8 cellular contexts compared by ENCODE assay signal in the genomic region with DNA sequence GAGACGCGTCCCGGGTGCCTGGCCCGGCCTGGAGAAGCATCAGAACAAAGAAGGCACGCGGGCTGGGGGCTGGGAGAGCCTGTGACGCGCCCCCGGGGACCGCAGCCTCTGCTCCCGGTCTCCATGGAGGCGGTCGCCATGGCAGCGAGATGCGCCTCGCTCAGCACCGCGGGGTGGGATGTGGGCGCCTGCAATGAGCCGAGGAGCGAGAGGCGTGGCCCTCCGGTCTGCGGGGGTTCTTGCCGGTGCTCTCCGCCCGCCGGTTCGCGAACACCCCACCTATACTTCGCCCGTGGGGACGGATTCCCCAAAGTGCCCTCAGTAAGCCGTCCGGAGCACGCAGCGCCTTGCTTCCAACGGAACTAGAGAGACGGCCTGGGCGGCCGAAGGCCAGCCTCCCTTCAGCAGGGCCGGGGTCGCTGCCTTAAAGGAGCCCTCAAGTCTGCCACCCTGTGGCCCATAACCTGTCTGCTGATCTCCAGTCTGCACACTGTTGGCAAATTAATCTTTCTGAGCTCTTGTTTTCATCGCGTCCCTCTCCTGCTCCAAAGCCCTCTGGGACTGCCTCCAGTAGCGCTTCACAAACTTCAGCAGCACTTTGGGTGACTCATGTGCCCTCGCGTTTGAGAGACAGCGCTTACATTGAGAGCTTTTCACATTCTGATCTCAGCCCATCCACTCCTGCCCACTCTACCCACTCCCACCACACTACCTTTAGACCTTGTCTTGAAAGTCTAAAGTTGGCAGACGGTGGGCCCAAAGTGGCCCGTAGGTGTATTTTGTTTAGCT. TPM values are rescaled to one million over a fixed set of nuclear protein-coding genes. Genes with fewer than 3 reads are reported as not detected.
DNase-seq lines count a peak whose midpoint lies in the region; ATAC-seq and TF ChIP-seq lines count a peak whose summit lies in the region.

No MANE protein-coding gene starts in this region.

- H3K4me3 ChIP-seq in choroid plexus epithelial cell (ENCODE audit: low read depth, low read length) = peak overlapping the region; percentile 69

- ATAC-seq in GM18502 (IDR thresholded peaks at IDR 0.05; ENCODE audit: poor library complexity, unreplicated experiment) = peak; percentile 35
- ATAC-seq in HG03066 (IDR thresholded peaks at IDR 0.05; ENCODE audit: low read depth, unreplicated experiment) = peak; percentile 40

- peak; percentile 61 for TF ChIP-seq CTCF in choroid plexus epithelial cell (conservative IDR thresholded peaks at IDR 0.05; ENCODE audit: low read depth, low read length)

- peak; percentile 82 for DNase-seq in A172 (ENCODE audit: low spot score)
- peak; percentile 58 for DNase-seq in NCI-H446 treated with DMSO at 0.1 percent for 48 hours (lab: John Stamatoyannopoulos, UW)
- DNase-seq in activated CD4-positive, alpha-beta T cell treated with anti-CD3 and anti-CD28 coated beads for 24 hours (ENCODE audit: low read depth in 2 of 2) = peak; percentile 62 to 72
- peak; percentile 74 for DNase-seq in choroid plexus epithelial cell (ENCODE audit: low read depth)
- DNase-seq in left kidney (ENCODE audit: low read depth, low spot score) = peak; percentile 94
- peak; percentile 82 to 83 for DNase-seq in stimulated activated CD4-positive, alpha-beta T cell treated with anti-CD3 and anti-CD28 coated beads, Interleukin-2, amount 100 ng/mL, for 24 hours

RNA-seq across cellular contexts. Expression of a gene that starts 1.0 kb away (rescaled TPM):
- total RNA-seq in A172 (2014; rRNA removed; shearing (Covaris generic)) = 108 and 110 TPM in 2 replicates

RNA-seq across cellular contexts. Expression of a gene that starts 12.7 kb away (rescaled TPM):
- 0.67 TPM in 1 of 2 replicates, not detected in the other for total RNA-seq in A172 (2014; rRNA removed; shearing (Covaris generic))

RNA-seq across cellular contexts. Expression of a gene that starts 18.0 kb away (rescaled TPM):
- 94.1 and 129 TPM in 2 replicates for total RNA-seq in A172 (2014; rRNA removed; shearing (Covaris generic))

RNA-seq across cellular contexts. Expression of a gene that starts 27.6 kb away (rescaled TPM):
- total RNA-seq in A172 (2014; rRNA removed; shearing (Covaris generic)) = 63.0 and 65.5 TPM in 2 replicates

RNA-seq across cellular contexts. Expression of a gene that starts 36.1 kb away (rescaled TPM):
- total RNA-seq in A172 (2014; rRNA removed; shearing (Covaris generic)) = not detected in 2 replicates

Comparison
In these comparisons a context has a peak if more than half of its experiments do, and no peak if none do; other contexts are left out.
1. Peak in every context shown above with its lines: DNase-seq, ATAC-seq and H3K4me3 ChIP-seq.